25 cellular contexts compared by ENCODE assay signal in genomic region chr20:32609993-32610896, GRCh38. TPM values are rescaled to one million over a fixed set of nuclear protein-coding genes. Genes with fewer than 3 reads are reported as not detected.
DNase-seq lines count a peak whose midpoint lies in the region; ATAC-seq lines count a peak whose summit lies in the region.
"Had no signal": no experiment of that assay in that cellular context is flagged by ENCODE, and none has a peak within 500 bp of the region (broad histone marks: within the 10 kb centered on the region; RNA-seq: fewer than 3 reads in every experiment).

No MANE protein-coding gene starts in this region.

- intact Hi-C loops in activated T-helper 2 cell treated with anti-CD3 and anti-CD28 coated beads, Interferon-gamma antibody, Interleukin-2, Interleukin-4, amounts not matched to agents 10 μg/mL and 5 μg/mL and 100 μg/mL, durations not matched to agents 14 hours and 24 hours and 36 hours (cut with micrococcal nuclease), result no loop called here

- no peaks in the 10 kb centered on the region for H3K9me3 Mint-ChIP-seq in activated naive CD8-positive, alpha-beta T cell treated with anti-CD3 and anti-CD28 coated beads, Interleukin-2, amount 50 U/mL, for 24 hours
- H3K9me3 Mint-ChIP-seq in activated T-helper 2 cell treated with anti-CD3 and anti-CD28 coated beads, Interferon-gamma antibody, Interleukin-2, Interleukin-4, amounts not matched to agents 10 μg/mL and 5 μg/mL and 100 μg/mL, durations not matched to agents 14 hours and 24 hours and 36 hours, result no peaks in the 10 kb centered on the region
- H3K9me3 Mint-ChIP-seq: activated CD8-positive, alpha-beta T cell treated with anti-CD3 and anti-CD28 coated beads for 36 hours; activated naive CD4-positive, alpha-beta T cell treated with anti-CD3 and anti-CD28 coated beads for 36 hours; HFFc6 had no signal

- no peak overlapping the region for H3K4me3 Mint-ChIP-seq in activated naive CD8-positive, alpha-beta T cell treated with anti-CD3 and anti-CD28 coated beads, Interleukin-2, amount 50 U/mL, for 24 hours
- H3K4me3 Mint-ChIP-seq in activated T-helper 2 cell treated with anti-CD3 and anti-CD28 coated beads, Interferon-gamma antibody, Interleukin-2, Interleukin-4, amounts not matched to agents 10 μg/mL and 5 μg/mL and 100 μg/mL, durations not matched to agents 14 hours and 24 hours and 36 hours (ENCODE audit: low read depth), result no peak overlapping the region
- H3K4me3 Mint-ChIP-seq: activated CD8-positive, alpha-beta T cell treated with anti-CD3 and anti-CD28 coated beads for 36 hours; activated naive CD4-positive, alpha-beta T cell treated with anti-CD3 and anti-CD28 coated beads for 36 hours; HFFc6; T-cell had no signal

- no peaks in the 10 kb centered on the region for H3K4me1 Mint-ChIP-seq in activated naive CD8-positive, alpha-beta T cell treated with anti-CD3 and anti-CD28 coated beads, Interleukin-2, amount 50 U/mL, for 24 hours
- no peaks in the 10 kb centered on the region for H3K4me1 Mint-ChIP-seq in activated T-helper 2 cell treated with anti-CD3 and anti-CD28 coated beads, Interferon-gamma antibody, Interleukin-2, Interleukin-4, amounts not matched to agents 10 μg/mL and 5 μg/mL and 100 μg/mL, durations not matched to agents 14 hours and 24 hours and 36 hours (ENCODE audit: low read depth)

- DNase-seq in DMS 273 (lab: John Stamatoyannopoulos, UW; ENCODE audit: unreplicated experiment), result peak; percentile 70
- DNase-seq in DMS 273 treated with DMSO at 0.1 percent for 48 hours (lab: John Stamatoyannopoulos, UW), result no peak
- peak; percentile 69 for DNase-seq in NCI-H1092 (lab: John Stamatoyannopoulos, UW)
- DNase-seq in NCI-H510A treated with DMSO at 0.1 percent for 48 hours (lab: John Stamatoyannopoulos, UW), result peak; percentile 76
- no peak for DNase-seq in activated naive CD8-positive, alpha-beta T cell treated with anti-CD3 and anti-CD28 coated beads, Interleukin-2, amount 50 U/mL, for 24 hours
- DNase-seq in middle frontal gyrus (ENCODE audit: extremely low spot score, low spot score), result no peak
- DNase-seq in activated T-helper 2 cell treated with anti-CD3 and anti-CD28 coated beads, Interferon-gamma antibody, Interleukin-2, Interleukin-4, amounts not matched to agents 10 μg/mL and 5 μg/mL and 100 μg/mL, durations not matched to agents 14 hours and 24 hours and 36 hours (ENCODE audit: low spot score), result no peak
- no peak for DNase-seq in pons (ENCODE audit: low spot score)
- DNase-seq: activated CD4-positive, CD25-positive, alpha-beta regulatory T cell treated with anti-CD3 and anti-CD28 coated beads, Interleukin-2, amount 50 U/mL, for 72 hours; activated CD8-positive, alpha-beta T cell treated with anti-CD3 and anti-CD28 coated beads for 36 hours; activated naive CD4-positive, alpha-beta T cell treated with anti-CD3 and anti-CD28 coated beads for 36 hours; central memory CD4-positive, alpha-beta T cell; dermis blood vessel endothelial cell; HFFc6; IMR-90; kidney glomerular epithelial cell; mammary epithelial cell; NCI-H1694 treated with DMSO at 0.1 percent for 48 hours; NCI-H526 treated with DMSO at 0.1 percent for 48 hours; nucleus accumbens; stimulated activated CD4-positive, alpha-beta T cell treated with anti-CD3 and anti-CD28 coated beads, Interleukin-2, amount 100 ng/mL, for 48 hours; stomach; T-cell; trophoblast cell had no signal

- H3K36me3 Mint-ChIP-seq in activated naive CD8-positive, alpha-beta T cell treated with anti-CD3 and anti-CD28 coated beads, Interleukin-2, amount 50 U/mL, for 24 hours (ENCODE audit: low read depth), result no peaks in the 10 kb centered on the region
- no peaks in the 10 kb centered on the region for H3K36me3 Mint-ChIP-seq in activated T-helper 2 cell treated with anti-CD3 and anti-CD28 coated beads, Interferon-gamma antibody, Interleukin-2, Interleukin-4, amounts not matched to agents 10 μg/mL and 5 μg/mL and 100 μg/mL, durations not matched to agents 14 hours and 24 hours and 36 hours (ENCODE audit: low read depth)
- H3K36me3 Mint-ChIP-seq: T-cell had no signal

- H3K27me3 Mint-ChIP-seq in activated naive CD8-positive, alpha-beta T cell treated with anti-CD3 and anti-CD28 coated beads, Interleukin-2, amount 50 U/mL, for 24 hours, result no peaks in the 10 kb centered on the region
- H3K27me3 Mint-ChIP-seq in activated T-helper 2 cell treated with anti-CD3 and anti-CD28 coated beads, Interferon-gamma antibody, Interleukin-2, Interleukin-4, amounts not matched to agents 10 μg/mL and 5 μg/mL and 100 μg/mL, durations not matched to agents 14 hours and 24 hours and 36 hours (ENCODE audit: low read depth), result peaks cover 5% of the 10 kb centered on the region
- H3K27me3 Mint-ChIP-seq: activated CD8-positive, alpha-beta T cell treated with anti-CD3 and anti-CD28 coated beads for 36 hours had no signal

- peak overlapping the region; percentile 15 for H3K27ac Mint-ChIP-seq in activated naive CD8-positive, alpha-beta T cell treated with anti-CD3 and anti-CD28 coated beads, Interleukin-2, amount 50 U/mL, for 24 hours
- no peak overlapping the region for H3K27ac Mint-ChIP-seq in activated T-helper 2 cell treated with anti-CD3 and anti-CD28 coated beads, Interferon-gamma antibody, Interleukin-2, Interleukin-4, amounts not matched to agents 10 μg/mL and 5 μg/mL and 100 μg/mL, durations not matched to agents 14 hours and 24 hours and 36 hours
- H3K27ac Mint-ChIP-seq: activated CD8-positive, alpha-beta T cell treated with anti-CD3 and anti-CD28 coated beads for 36 hours; activated naive CD4-positive, alpha-beta T cell treated with anti-CD3 and anti-CD28 coated beads for 36 hours; HFFc6 had no signal

- no peak for ATAC-seq in activated naive CD8-positive, alpha-beta T cell treated with anti-CD3 and anti-CD28 coated beads, Interleukin-2, amount 50 U/mL, for 24 hours
- ATAC-seq: activated CD8-positive, alpha-beta T cell treated with anti-CD3 and anti-CD28 coated beads for 36 hours; Right ventricle myocardium inferior had no signal

RNA-seq across cellular contexts. Expression of gene NOL4L, which starts 25.1 kb away (rescaled TPM):
- total RNA-seq in activated T-helper 2 cell treated with anti-CD3 and anti-CD28 coated beads, Interferon-gamma antibody, Interleukin-2, Interleukin-4, amounts not matched to agents 10 μg/mL and 5 μg/mL and 100 μg/mL, durations not matched to agents 14 hours and 24 hours and 36 hours, result 13.2 and 14.2 TPM in 2 replicates

Comparison
In these comparisons a context has a peak if more than half of its experiments do, and no peak if none do; other contexts are left out.
1. DNase-seq: peak in DMS 273 (single experiment), NCI-H1092 (single experiment) and NCI-H510A treated with DMSO at 0.1 percent for 48 hours (single experiment); none in DMS 273 treated with DMSO at 0.1 percent for 48 hours (single experiment), activated naive CD8-positive, alpha-beta T cell treated with anti-CD3 and anti-CD28 coated beads, Interleukin-2, amount 50 U/mL, for 24 hours (single experiment), middle frontal gyrus (single experiment), activated T-helper 2 cell treated with anti-CD3 and anti-CD28 coated beads, Interferon-gamma antibody, Interleukin-2, Interleukin-4, amounts not matched to agents 10 μg/mL and 5 μg/mL and 100 μg/mL, durations not matched to agents 14 hours and 24 hours and 36 hours (single experiment) and pons (single experiment).